Comparison of ENCODE assay signal across 7 cellular contexts in the genomic region with DNA sequence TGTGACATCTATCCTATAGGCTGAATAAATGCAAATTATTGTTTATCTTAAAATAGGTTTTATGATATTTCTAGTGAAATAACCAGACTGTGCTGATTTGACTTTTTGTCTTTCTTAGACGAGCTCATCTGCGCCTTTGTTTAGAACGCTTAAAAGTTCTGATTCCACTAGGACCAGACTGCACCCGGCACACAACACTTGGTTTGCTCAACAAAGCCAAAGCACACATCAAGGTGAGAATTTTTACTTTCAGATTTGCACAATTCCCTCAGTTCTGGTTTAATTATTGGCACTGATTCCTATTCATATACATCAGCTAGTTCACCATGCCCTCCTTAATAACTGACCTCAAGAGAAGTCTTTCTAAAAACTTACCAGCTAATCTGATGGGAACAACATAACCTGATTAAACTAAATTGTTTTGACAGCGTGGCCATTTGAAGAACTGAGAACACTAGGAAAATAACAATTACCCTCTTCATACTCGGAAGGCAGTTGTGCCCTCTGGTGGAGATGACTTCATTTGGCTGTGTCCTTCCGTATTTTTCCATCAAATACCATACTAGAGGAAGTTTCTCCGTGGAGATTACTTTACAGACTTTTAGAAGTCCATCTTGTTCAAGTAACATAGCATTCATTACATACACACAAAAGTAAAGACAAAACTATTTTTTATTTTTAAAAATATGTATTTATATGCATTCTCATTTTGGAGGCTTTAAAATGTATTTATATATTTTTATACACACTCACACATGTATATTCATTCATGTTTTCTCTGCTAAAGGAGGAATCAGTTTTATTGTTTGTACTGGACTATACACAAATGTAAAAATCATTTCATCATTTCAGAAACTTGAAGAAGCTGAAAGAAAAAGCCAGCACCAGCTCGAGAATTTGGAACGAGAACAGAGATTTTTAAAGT. TPM values are rescaled to one million over a fixed set of nuclear protein-coding genes. Genes with fewer than 3 reads are reported as not detected.
DNase-seq lines count a peak whose midpoint lies in the region; ATAC-seq, FAIRE-seq and TF ChIP-seq lines count a peak whose summit lies in the region.

No MANE protein-coding gene starts in this region.

- peak in 3 of 4 donors; percentile 71 to 87 (median 79) for ATAC-seq in psoas muscle

- intact Hi-C loops in left ventricle myocardium inferior (cut with micrococcal nuclease) (loop anchor here (2.0 to 10.0 kb wide), 3 partner anchors 57 to 395 kb away; no protein-coding TSS in a partner anchor), psoas muscle (cut with DNase I) (loop anchor here (1.0 to 10.0 kb wide), 5 partner anchors 52 to 395 kb away; partner anchors contain the start of gene MXI1 (in 2 of the 2))

- peak; percentile 85 for FAIRE-seq in RCC 7860 (lab: Jason Lieb, UNC)

- H3K36me3 ChIP-seq in HUES48 (ENCODE audit: control insufficient read depth, insufficient read depth, low read length) (0 out of 2 replicates have a peak, but pooled peaks cover under 1% of the 10 kb centered on the region), left ventricle myocardium inferior (peaks cover 15% of the 10 kb centered on the region), psoas muscle (ENCODE audit: insufficient read depth in 1 of 2, low read depth in 1 of 2) (peaks cover 0 to 29% of the 10 kb centered on the region in 2 donors)

- no peaks in the 10 kb centered on the region for H3K27me3 ChIP-seq in HUES48 (ENCODE audit: control insufficient read depth, insufficient read depth, low read length)
- no peaks in the 10 kb centered on the region for H3K27me3 ChIP-seq in left ventricle myocardium inferior (ENCODE audit: low read depth)
- H3K27me3 ChIP-seq in psoas muscle (ENCODE audit: insufficient read depth in 3 of 3, low read length in 2 of 3) = no peaks in the 10 kb centered on the region

- H3K4me3 ChIP-seq in HUES48 (ENCODE audit: low read depth, low read length) (no peak overlapping the region), left ventricle myocardium inferior (peak overlapping the region; percentile 30), psoas muscle (no peak overlapping the region)

- H3K4me1 ChIP-seq in HUES48 (ENCODE audit: control insufficient read depth, insufficient read depth, low read length) (peaks cover 2% of the 10 kb centered on the region; the same call in 1 of the 2 replicates), left ventricle myocardium inferior (peaks cover 67% of the 10 kb centered on the region), psoas muscle (peaks cover 40% of the 10 kb centered on the region)

- H3K9ac ChIP-seq in HUES48 (ENCODE audit: low read depth, low read length) = no peak overlapping the region

- TF ChIP-seq CTCF in left ventricle myocardium inferior (IDR thresholded peaks at IDR 0.05; ENCODE audit: borderline replicate concordance) (peak; percentile 83), psoas muscle (IDR thresholded peaks at IDR 0.05) (peak; percentile 77)

- 43 to 50% (median 44%) methylated on average over 10 of the region's 10 CpGs for whole genome bisulfite sequencing in psoas muscle, 3 donors

- H3K27ac ChIP-seq in HUES48 (ENCODE audit: low read depth, low read length) (peak overlapping the region; percentile 8), angular gyrus (ENCODE audit: low read depth, low read length) (peak overlapping the region; percentile 72), left ventricle myocardium inferior (replicated peaks) (peak overlapping the region; percentile 67), psoas muscle (no peak overlapping the region)

- peak; percentile 12 for DNase-seq in GM04503 (ENCODE audit: low read depth)
- DNase-seq in RCC 7860 (ENCODE audit: low spot score) = peak; percentile 57
- no peak for DNase-seq in left ventricle myocardium inferior
- peak in 1 of 2 donors; percentile 30 for DNase-seq in psoas muscle
- no peak for DNase-seq in NCI-H524 treated with DMSO at 0.1 percent for 48 hours (lab: John Stamatoyannopoulos, UW)

- H3K9me3 ChIP-seq in HUES48 (ENCODE audit: control insufficient read depth, insufficient read depth, low read length) (no peaks in the 10 kb centered on the region), left ventricle myocardium inferior (replicated peaks) (no peaks in the 10 kb centered on the region), psoas muscle (no peaks in the 10 kb centered on the region)

RNA-seq across cellular contexts. Expression of gene SMNDC1, which starts 25.4 kb away (rescaled TPM):
- total RNA-seq in left ventricle myocardium inferior = 24.1 TPM
- total RNA-seq in psoas muscle = 10 to 100 TPM; 24.4 to 38.0 (median 29.2) TPM
- 10 to 100 TPM; 16.3 to 21.9 (median 19.3) TPM for polyA plus RNA-seq in psoas muscle

Comparison
In these comparisons a context has a peak if more than half of its experiments do, and no peak if none do; other contexts are left out.
1. DNase-seq: peak in GM04503 (single experiment) and RCC 7860 (single experiment); none in left ventricle myocardium inferior (single experiment) and NCI-H524 treated with DMSO at 0.1 percent for 48 hours (single experiment).